28 cellular contexts compared by ENCODE assay signal in the genomic region with DNA sequence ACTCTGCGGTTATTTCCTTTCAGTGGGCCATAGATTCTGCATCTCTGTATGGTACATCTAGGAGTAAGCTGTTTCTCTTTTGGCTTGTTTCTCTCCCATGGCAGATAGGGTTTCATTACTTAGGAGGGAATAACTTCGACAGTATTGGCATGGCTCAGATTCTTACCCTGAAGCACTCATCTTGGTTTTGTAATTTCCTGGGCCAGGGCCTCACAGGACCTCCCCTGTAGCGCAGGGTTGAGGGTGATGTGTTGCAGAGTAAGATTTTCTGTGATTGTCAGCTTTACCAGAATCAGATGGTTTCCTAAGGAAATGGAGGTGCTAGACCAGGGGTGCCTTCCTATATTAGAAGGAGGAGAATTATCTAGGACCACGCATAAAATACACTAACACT.
A peak's percentile ranks its signal among the peaks of the same experiment; 100 is the strongest.
DNase-seq lines count a peak whose midpoint lies in the region; ATAC-seq and TF ChIP-seq lines count a peak whose summit lies in the region.
"Had no signal": no experiment of that assay in that cellular context is flagged by ENCODE, and none has a peak within 500 bp of the region (broad histone marks: within the 10 kb centered on the region; RNA-seq: fewer than 3 reads in every experiment).

No MANE protein-coding gene starts in this region.

- H3K4me3 ChIP-seq in endodermal cell (ENCODE audit: low read length): no peak overlapping the region
- no peak overlapping the region for H3K4me3 ChIP-seq in A673 (ENCODE audit: low read depth, low read length, poor library complexity, severe bottlenecking)
- H3K4me3 ChIP-seq: breast epithelium, coronary artery, heart left ventricle, lower lobe of right lung, thyroid gland, vagina had no signal

- WGBS in endodermal cell (ENCODE audit: insufficient coverage in 1 of 2, insufficient read length in 1 of 2), 2 experiments: 89 to 95% methylated on average over 1 to 4 of the region's 4 CpGs

- H3K27me3 ChIP-seq in endodermal cell (ENCODE audit: control insufficient read depth, insufficient read depth, low read length, poor library complexity, severe bottlenecking): no peaks in the 10 kb centered on the region
- no peaks in the 10 kb centered on the region for H3K27me3 ChIP-seq in A673 (replicated peaks; ENCODE audit: insufficient read depth, low read depth, low read length, poor library complexity)
- H3K27me3 ChIP-seq: BE2C, breast epithelium, foreskin keratinocyte, heart left ventricle, thyroid gland, vagina had no signal

- H3K9me3 ChIP-seq in endodermal cell (ENCODE audit: control insufficient read depth, low read length) (peaks cover 25% of the 10 kb centered on the region), T-helper 17 cell (ENCODE audit: control insufficient read depth, low read length, poor library complexity, severe bottlenecking) (no peaks in the 10 kb centered on the region), A673 (ENCODE audit: low read depth, low read length, poor library complexity, severe bottlenecking) (no peaks in the 10 kb centered on the region)
- H3K9me3 ChIP-seq: BE2C, breast epithelium, heart left ventricle, lower lobe of right lung, thyroid gland, vagina had no signal

- DNase-seq in activated CD8-positive, alpha-beta T cell treated with anti-CD3 and anti-CD28 coated beads for 36 hours: no peak
- DNase-seq in activated CD8-positive, alpha-beta T cell treated with anti-CD3 and anti-CD28 coated beads, Interleukin-2, amount 10 ng/mL, durations not matched to agents 7 days and 5 days: no peak
- no peak for DNase-seq in activated T-helper 1 cell treated with anti-CD3 and anti-CD28 coated beads, Interleukin-12 subunit alpha, Interleukin-12 subunit beta, Interleukin-2, Interleukin-4 antibody, amounts not matched to agents 30 ng/mL and 10 ng/mL and 1 ng/mL, durations not matched to agents 14 hours and 24 hours and 36 hours (ENCODE audit: low spot score)
- DNase-seq in endodermal cell: no peak
- DNase-seq in stimulated activated naive CD8-positive, alpha-beta T cell treated with anti-CD3 and anti-CD28 coated beads, Interleukin-15, Interleukin-2, amounts not matched to agents 100 U/mL and 50 U/mL, for 24 hours: no peak
- DNase-seq in T-helper 17 cell: no peak
- DNase-seq in A673 (ENCODE audit: low spot score): no peak
- DNase-seq in SHP77 treated with DMSO at 0.1 percent for 48 hours (lab: John Stamatoyannopoulos, UW): no peak
- DNase-seq: ACHN; activated CD4-positive, alpha-beta T cell treated with anti-CD3 and anti-CD28 coated beads, Interleukin-2, amount 50 U/mL, for 1 hour; activated CD8-positive, alpha-beta memory T cell treated with anti-CD3 and anti-CD28 coated beads, Interleukin-2, amount 50 U/mL, for 4 hours; activated gamma-delta T cell; amygdala; BE2C; foreskin keratinocyte; heart left ventricle; lower lobe of right lung; NCI-H446 treated with DMSO at 0.1 percent for 48 hours; posterior cingulate gyrus; stimulated activated CD4-positive, alpha-beta T cell treated with anti-CD3 and anti-CD28 coated beads, Interleukin-12 subunit alpha, Interleukin-12 subunit beta, amount 100 ng/mL, for 4 hours; stimulated activated CD4-positive, alpha-beta T cell treated with anti-CD3 and anti-CD28 coated beads, Interleukin-4, amount 100 ng/mL, for 4 hours; stimulated activated naive CD4-positive, alpha-beta T cell treated with Interleukin-2 at 50 U/mL for 16 hours; thyroid gland had no signal

- no peak overlapping the region for H3K9ac ChIP-seq in endodermal cell (ENCODE audit: extremely low read depth, low read length, poor library complexity, severe bottlenecking)

- ATAC-seq in activated CD8-positive, alpha-beta T cell treated with anti-CD3 and anti-CD28 coated beads for 36 hours: no peak
- no peak for ATAC-seq in activated CD8-positive, alpha-beta T cell treated with anti-CD3 and anti-CD28 coated beads, Interleukin-2, amount 10 ng/mL, durations not matched to agents 7 days and 5 days
- peak; percentile 26 for ATAC-seq in stimulated activated naive CD8-positive, alpha-beta T cell treated with anti-CD3 and anti-CD28 coated beads, Interleukin-15, Interleukin-2, amounts not matched to agents 100 U/mL and 50 U/mL, for 24 hours
- no peak for ATAC-seq in T-helper 17 cell
- ATAC-seq: esophagus mucosa, heart left ventricle, lower lobe of right lung had no signal

- TF ChIP-seq CTCF in activated CD8-positive, alpha-beta T cell treated with anti-CD3 and anti-CD28 coated beads for 36 hours (IDR thresholded peaks at IDR 0.05): no peak
- TF ChIP-seq CTCF in endodermal cell (conservative IDR thresholded peaks at IDR 0.05) (no peak), A673 (conservative IDR thresholded peaks at IDR 0.05; ENCODE audit: low read depth, low read length) (no peak)

- BruUV-seq in A673 (replicated peaks; lab: Mats Ljungman, UMichigan): no TSS peak

- CTCF ChIA-PET in activated CD8-positive, alpha-beta T cell treated with anti-CD3 and anti-CD28 coated beads for 36 hours (lab: Charles Lee): interaction anchor here (0.8 to 1.2 kb wide), 3 partner anchors 9 to 426 kb away, joined by 3 to 5 read pairs (median 3); no protein-coding TSS in a partner anchor
- CTCF ChIA-PET in activated CD8-positive, alpha-beta T cell treated with anti-CD3 and anti-CD28 coated beads, Interleukin-2, amount 10 ng/mL, durations not matched to agents 7 days and 5 days (lab: Charles Lee): interaction anchor here (1.4 kb wide), 1 partner anchor 9 kb away, joined by 5 read pairs; no protein-coding TSS in a partner anchor
- CTCF ChIA-PET in A673 (lab: Charles Lee): no interaction called here

- H3K4me1 ChIP-seq in endodermal cell (ENCODE audit: control insufficient read depth, insufficient read depth, low read length) (no peaks in the 10 kb centered on the region), A673 (ENCODE audit: insufficient read depth, low read length, poor library complexity, severe bottlenecking) (no peaks in the 10 kb centered on the region)
- H3K4me1 ChIP-seq: breast epithelium, lower lobe of right lung had no signal

- H3K9me3 Mint-ChIP-seq in activated CD8-positive, alpha-beta T cell treated with anti-CD3 and anti-CD28 coated beads for 36 hours: peaks cover 2% of the 10 kb centered on the region
- peaks cover 5% of the 10 kb centered on the region for H3K9me3 Mint-ChIP-seq in activated CD8-positive, alpha-beta T cell treated with anti-CD3 and anti-CD28 coated beads, Interleukin-2, amount 10 ng/mL, durations not matched to agents 7 days and 5 days (ENCODE audit: insufficient read depth)
- peaks cover 9% of the 10 kb centered on the region for H3K9me3 Mint-ChIP-seq in activated T-helper 1 cell treated with anti-CD3 and anti-CD28 coated beads, Interleukin-12 subunit alpha, Interleukin-12 subunit beta, Interleukin-2, Interleukin-4 antibody, amounts not matched to agents 30 ng/mL and 10 ng/mL and 1 ng/mL, durations not matched to agents 14 hours and 24 hours and 36 hours
- peaks cover 14% of the 10 kb centered on the region for H3K9me3 Mint-ChIP-seq in endodermal cell

- H3K27ac ChIP-seq in endodermal cell (ENCODE audit: low read depth, low read length) (no peak overlapping the region), A673 (ENCODE audit: low read depth, low read length, poor library complexity, severe bottlenecking) (no peak overlapping the region)
- H3K27ac ChIP-seq: breast epithelium, coronary artery, foreskin keratinocyte, lower lobe of right lung, thyroid gland, vagina had no signal

- peaks cover 47% of the 10 kb centered on the region for H3K4me1 Mint-ChIP-seq in activated CD8-positive, alpha-beta T cell treated with anti-CD3 and anti-CD28 coated beads for 36 hours (ENCODE audit: low read depth)
- peaks cover 18% of the 10 kb centered on the region for H3K4me1 Mint-ChIP-seq in activated CD8-positive, alpha-beta T cell treated with anti-CD3 and anti-CD28 coated beads, Interleukin-2, amount 10 ng/mL, durations not matched to agents 7 days and 5 days (ENCODE audit: low read depth)
- peaks cover 50% of the 10 kb centered on the region for H3K4me1 Mint-ChIP-seq in activated T-helper 1 cell treated with anti-CD3 and anti-CD28 coated beads, Interleukin-12 subunit alpha, Interleukin-12 subunit beta, Interleukin-2, Interleukin-4 antibody, amounts not matched to agents 30 ng/mL and 10 ng/mL and 1 ng/mL, durations not matched to agents 14 hours and 24 hours and 36 hours (ENCODE audit: low read depth)
- peaks cover 16% of the 10 kb centered on the region for H3K4me1 Mint-ChIP-seq in endodermal cell
- H3K4me1 Mint-ChIP-seq in T-helper 17 cell: peaks cover 19% of the 10 kb centered on the region

- peaks cover 44% of the 10 kb centered on the region for H3K36me3 ChIP-seq in endodermal cell (ENCODE audit: control insufficient read depth, insufficient read depth, low read length)
- H3K36me3 ChIP-seq in A673 (ENCODE audit: insufficient read depth, low read length, poor library complexity, severe bottlenecking): no peaks in the 10 kb centered on the region
- H3K36me3 ChIP-seq: breast epithelium had no signal

- POLR2A ChIA-PET in activated CD8-positive, alpha-beta T cell treated with anti-CD3 and anti-CD28 coated beads for 36 hours (lab: Charles Lee): no interaction called here
- POLR2A ChIA-PET in activated CD8-positive, alpha-beta T cell treated with anti-CD3 and anti-CD28 coated beads, Interleukin-2, amount 10 ng/mL, durations not matched to agents 7 days and 5 days (lab: Charles Lee): interaction anchor here (1.1 kb wide), 1 partner anchor 11 kb away, joined by 3 read pairs; no protein-coding TSS in a partner anchor
- POLR2A ChIA-PET in A673 (lab: Charles Lee; ENCODE audit: low non-redundant PET): no interaction called here

- no peak overlapping the region for H3K4me3 Mint-ChIP-seq in activated CD8-positive, alpha-beta T cell treated with anti-CD3 and anti-CD28 coated beads for 36 hours
- H3K4me3 Mint-ChIP-seq in activated CD8-positive, alpha-beta T cell treated with anti-CD3 and anti-CD28 coated beads, Interleukin-2, amount 10 ng/mL, durations not matched to agents 7 days and 5 days: no peak overlapping the region
- H3K4me3 Mint-ChIP-seq in activated T-helper 1 cell treated with anti-CD3 and anti-CD28 coated beads, Interleukin-12 subunit alpha, Interleukin-12 subunit beta, Interleukin-2, Interleukin-4 antibody, amounts not matched to agents 30 ng/mL and 10 ng/mL and 1 ng/mL, durations not matched to agents 14 hours and 24 hours and 36 hours: peak overlapping the region; percentile 5
- H3K4me3 Mint-ChIP-seq in endodermal cell (no peak overlapping the region), T-helper 17 cell (no peak overlapping the region)

- intact Hi-C loops in activated CD8-positive, alpha-beta T cell treated with anti-CD3 and anti-CD28 coated beads for 36 hours (cut with micrococcal nuclease): no loop called here
- intact Hi-C loops in activated T-helper 1 cell treated with anti-CD3 and anti-CD28 coated beads, Interleukin-12 subunit alpha, Interleukin-12 subunit beta, Interleukin-2, Interleukin-4 antibody, amounts not matched to agents 30 ng/mL and 10 ng/mL and 1 ng/mL, durations not matched to agents 14 hours and 24 hours and 36 hours (cut with micrococcal nuclease): loop anchor here (1.0 to 5.0 kb wide), 9 partner anchors 14 to 1460 kb away; no protein-coding TSS in a partner anchor
- intact Hi-C loops in A673 (cut with micrococcal nuclease; ENCODE audit: unreplicated experiment): no loop called here

- H3K27ac Mint-ChIP-seq in activated CD8-positive, alpha-beta T cell treated with anti-CD3 and anti-CD28 coated beads for 36 hours: peak overlapping the region; percentile 83
- H3K27ac Mint-ChIP-seq in activated CD8-positive, alpha-beta T cell treated with anti-CD3 and anti-CD28 coated beads, Interleukin-2, amount 10 ng/mL, durations not matched to agents 7 days and 5 days: no peak overlapping the region
- peak overlapping the region; percentile 90 for H3K27ac Mint-ChIP-seq in activated T-helper 1 cell treated with anti-CD3 and anti-CD28 coated beads, Interleukin-12 subunit alpha, Interleukin-12 subunit beta, Interleukin-2, Interleukin-4 antibody, amounts not matched to agents 30 ng/mL and 10 ng/mL and 1 ng/mL, durations not matched to agents 14 hours and 24 hours and 36 hours
- H3K27ac Mint-ChIP-seq in endodermal cell (peak overlapping the region; percentile 9), T-helper 17 cell (no peak overlapping the region)
- H3K27ac Mint-ChIP-seq: T-helper 2 cell treated with Interferon-gamma antibody and Interleukin-4, amounts not matched to agents 5 μg/mL and 100 μg/mL, for 36 hours had no signal

- no peaks in the 10 kb centered on the region for H3K27me3 Mint-ChIP-seq in activated CD8-positive, alpha-beta T cell treated with anti-CD3 and anti-CD28 coated beads for 36 hours
- no peaks in the 10 kb centered on the region for H3K27me3 Mint-ChIP-seq in activated CD8-positive, alpha-beta T cell treated with anti-CD3 and anti-CD28 coated beads, Interleukin-2, amount 10 ng/mL, durations not matched to agents 7 days and 5 days (ENCODE audit: low read depth)
- no peaks in the 10 kb centered on the region for H3K27me3 Mint-ChIP-seq in activated T-helper 1 cell treated with anti-CD3 and anti-CD28 coated beads, Interleukin-12 subunit alpha, Interleukin-12 subunit beta, Interleukin-2, Interleukin-4 antibody, amounts not matched to agents 30 ng/mL and 10 ng/mL and 1 ng/mL, durations not matched to agents 14 hours and 24 hours and 36 hours (ENCODE audit: insufficient read depth)
- H3K27me3 Mint-ChIP-seq in endodermal cell (ENCODE audit: insufficient read depth) (no peaks in the 10 kb centered on the region), T-helper 17 cell (no peaks in the 10 kb centered on the region)

- H3K36me3 Mint-ChIP-seq in activated CD8-positive, alpha-beta T cell treated with anti-CD3 and anti-CD28 coated beads for 36 hours (ENCODE audit: low read depth): peaks cover 35% of the 10 kb centered on the region
- H3K36me3 Mint-ChIP-seq in activated CD8-positive, alpha-beta T cell treated with anti-CD3 and anti-CD28 coated beads, Interleukin-2, amount 10 ng/mL, durations not matched to agents 7 days and 5 days (ENCODE audit: low read depth): peaks cover 37% of the 10 kb centered on the region
- H3K36me3 Mint-ChIP-seq in activated T-helper 1 cell treated with anti-CD3 and anti-CD28 coated beads, Interleukin-12 subunit alpha, Interleukin-12 subunit beta, Interleukin-2, Interleukin-4 antibody, amounts not matched to agents 30 ng/mL and 10 ng/mL and 1 ng/mL, durations not matched to agents 14 hours and 24 hours and 36 hours (ENCODE audit: low read depth): peaks cover 22% of the 10 kb centered on the region
- H3K36me3 Mint-ChIP-seq in endodermal cell (ENCODE audit: low read depth) (peaks cover 42% of the 10 kb centered on the region), T-helper 17 cell (ENCODE audit: low read depth) (peaks cover 2% of the 10 kb centered on the region)

Comparison
In these comparisons a context has a peak if more than half of its experiments do, and no peak if none do; other contexts are left out.
1. H3K27ac Mint-ChIP-seq: peak in activated CD8-positive, alpha-beta T cell treated with anti-CD3 and anti-CD28 coated beads for 36 hours (single experiment), activated T-helper 1 cell treated with anti-CD3 and anti-CD28 coated beads, Interleukin-12 subunit alpha, Interleukin-12 subunit beta, Interleukin-2, Interleukin-4 antibody, amounts not matched to agents 30 ng/mL and 10 ng/mL and 1 ng/mL, durations not matched to agents 14 hours and 24 hours and 36 hours (single experiment) and endodermal cell (single experiment); none in activated CD8-positive, alpha-beta T cell treated with anti-CD3 and anti-CD28 coated beads, Interleukin-2, amount 10 ng/mL, durations not matched to agents 7 days and 5 days (single experiment) and T-helper 17 cell (single experiment).